In genomic region chr2:209579236-209579749, GRCh38 we compare ENCODE assay signal across 9 cellular contexts.
DNase-seq lines count a peak whose midpoint lies in the region; ATAC-seq and TF ChIP-seq lines count a peak whose summit lies in the region.
"Had no signal": no experiment of that assay in that cellular context is flagged by ENCODE, and none has a peak within 500 bp of the region (broad histone marks: within the 10 kb centered on the region; RNA-seq: fewer than 3 reads in every experiment).

No MANE protein-coding gene starts in this region.

- H3K27ac Mint-ChIP-seq in activated naive CD8-positive, alpha-beta T cell treated with anti-CD3 and anti-CD28 coated beads, Interleukin-2, amount 10 ng/mL, durations not matched to agents 7 days and 5 days, result no peak overlapping the region

- peaks cover 0 to 10% (median 2%) of the 10 kb centered on the region in 4 donors for H3K4me1 ChIP-seq in tibial artery
- H3K4me1 ChIP-seq: body of pancreas had no signal

- H3K27me3 ChIP-seq in MG63 (no peaks in the 10 kb centered on the region), kidney epithelial cell (ENCODE audit: control insufficient read depth, insufficient read depth, low read length) (no peaks in the 10 kb centered on the region), tibial artery (no peaks in the 10 kb centered on the region)
- H3K27me3 ChIP-seq: body of pancreas had no signal

- DNase-seq in Ammon's horn (ENCODE audit: low spot score) (peak; percentile 82), MG63 (peak; percentile 13), kidney epithelial cell (ENCODE audit: low read depth) (no peak), tibial artery (peak in 1 of 2 donors; percentile 27)
- DNase-seq in activated naive CD8-positive, alpha-beta T cell treated with anti-CD3 and anti-CD28 coated beads, Interleukin-2, amount 10 ng/mL, durations not matched to agents 7 days and 5 days, result no peak

- TF ChIP-seq CTCF in kidney epithelial cell (IDR thresholded peaks at IDR 0.05; ENCODE audit: insufficient read depth, low read length, poor library complexity, severe bottlenecking) (no peak), tibial artery (IDR thresholded peaks at IDR 0.05) (no peak)

- H3K36me3 ChIP-seq in MG63 (no peaks in the 10 kb centered on the region), kidney epithelial cell (ENCODE audit: control insufficient read depth, insufficient read depth, low read length) (no peaks in the 10 kb centered on the region), tibial artery (no peaks in the 10 kb centered on the region)

- H3K9me3 Mint-ChIP-seq in activated naive CD8-positive, alpha-beta T cell treated with anti-CD3 and anti-CD28 coated beads, Interleukin-2, amount 10 ng/mL, durations not matched to agents 7 days and 5 days, result no peaks in the 10 kb centered on the region

- peak overlapping the region in 1 of 2 donors; percentile 26 for H3K27ac ChIP-seq in tibial artery
- H3K27ac ChIP-seq: body of pancreas had no signal

- intact Hi-C loops in tibial artery (cut with DNase I; ENCODE audit: low total_unique reads), result no loop called here

- peaks cover 5% of the 10 kb centered on the region for H3K4me1 Mint-ChIP-seq in activated naive CD8-positive, alpha-beta T cell treated with anti-CD3 and anti-CD28 coated beads, Interleukin-2, amount 10 ng/mL, durations not matched to agents 7 days and 5 days

- no peak for ATAC-seq in activated naive CD8-positive, alpha-beta T cell treated with anti-CD3 and anti-CD28 coated beads, Interleukin-2, amount 10 ng/mL, durations not matched to agents 7 days and 5 days (ENCODE audit: low read depth)
- ATAC-seq in HG03378 (IDR thresholded peaks at IDR 0.05; ENCODE audit: unreplicated experiment), result no peak
- no peak for ATAC-seq in HG03342 (IDR thresholded peaks at IDR 0.05; ENCODE audit: unreplicated experiment)
- no peak for ATAC-seq in GM19452 (IDR thresholded peaks at IDR 0.05; ENCODE audit: unreplicated experiment)
- ATAC-seq: body of pancreas had no signal

- no peaks in the 10 kb centered on the region for H3K9me3 ChIP-seq in MG63
- H3K9me3 ChIP-seq in tibial artery, result no peaks in the 10 kb centered on the region
- H3K9me3 ChIP-seq: body of pancreas had no signal

- POLR2A ChIA-PET in activated naive CD8-positive, alpha-beta T cell treated with anti-CD3 and anti-CD28 coated beads, Interleukin-2, amount 10 ng/mL, durations not matched to agents 7 days and 5 days (lab: Charles Lee), result no interaction called here

- no peaks in the 10 kb centered on the region for H3K36me3 Mint-ChIP-seq in activated naive CD8-positive, alpha-beta T cell treated with anti-CD3 and anti-CD28 coated beads, Interleukin-2, amount 10 ng/mL, durations not matched to agents 7 days and 5 days

- H3K4me3 ChIP-seq in MG63 (peak overlapping the region; percentile 38), kidney epithelial cell (ENCODE audit: low read depth, low read length) (peak overlapping the region; percentile 5), tibial artery (peak overlapping the region; percentile 40 to 49)
- H3K4me3 ChIP-seq: body of pancreas had no signal

- H3K27me3 Mint-ChIP-seq in activated naive CD8-positive, alpha-beta T cell treated with anti-CD3 and anti-CD28 coated beads, Interleukin-2, amount 10 ng/mL, durations not matched to agents 7 days and 5 days, result peaks cover 7% of the 10 kb centered on the region

- H3K4me3 Mint-ChIP-seq in activated naive CD8-positive, alpha-beta T cell treated with anti-CD3 and anti-CD28 coated beads, Interleukin-2, amount 10 ng/mL, durations not matched to agents 7 days and 5 days, result peak overlapping the region; percentile 70

Comparison
In these comparisons a context has a peak if more than half of its experiments do, and no peak if none do; other contexts are left out.
1. DNase-seq: peak in Ammon's horn (single experiment) and MG63 (single experiment); none in activated naive CD8-positive, alpha-beta T cell treated with anti-CD3 and anti-CD28 coated beads, Interleukin-2, amount 10 ng/mL, durations not matched to agents 7 days and 5 days (single experiment) and kidney epithelial cell (single experiment).
2. Peak in every context shown above with its lines, with median percentiles within 50 percentile points of each other: H3K4me3 ChIP-seq.